ENCODE assay signal across 16 cellular contexts in genomic region chr3:106860182-106860581, GRCh38.
A peak's percentile ranks its signal among the peaks of the same experiment; 100 is the strongest.
DNase-seq lines count a peak whose midpoint lies in the region; TF ChIP-seq lines count a peak whose summit lies in the region.
"Had no signal": no experiment of that assay in that cellular context is flagged by ENCODE, and none has a peak within 500 bp of the region (broad histone marks: within the 10 kb centered on the region; RNA-seq: fewer than 3 reads in every experiment).

No MANE protein-coding gene starts in this region.

- peak overlapping the region; percentile 53 for H3K27ac Mint-ChIP-seq in osteocyte (ENCODE audit: unreplicated experiment)
- H3K27ac Mint-ChIP-seq: CD4-positive, alpha-beta T cell had no signal

- DNase-seq in HCEC 1CT (peak; percentile 23), RKO (ENCODE audit: low spot score) (peak; percentile 15), fibroblast of gingiva (ENCODE audit: low read depth) (peak; percentile 3), osteocyte (ENCODE audit: extremely low spot score, unreplicated experiment) (no peak), NCI-H2081 treated with DMSO at 0.1 percent for 48 hours (lab: John Stamatoyannopoulos, UW) (no peak), NCI-H1930 (lab: John Stamatoyannopoulos, UW) (no peak)
- no peak for DNase-seq in stimulated activated CD4-positive, alpha-beta T cell treated with anti-CD3 and anti-CD28 coated beads, Interleukin-4, amount 100 ng/mL, for 1 hour
- DNase-seq: Calu3; CD4-positive, alpha-beta T cell; DMS53; MG63; NCI-H1092; NCI-H146; NCI-H510A treated with DMSO at 0.1 percent for 48 hours; NCI-H82; SHP77 had no signal

- peaks cover 9% of the 10 kb centered on the region for H3K36me3 Mint-ChIP-seq in osteocyte (ENCODE audit: unreplicated experiment)

- H3K27me3 Mint-ChIP-seq in osteocyte (ENCODE audit: unreplicated experiment), result no peaks in the 10 kb centered on the region
- H3K27me3 Mint-ChIP-seq: CD4-positive, alpha-beta T cell had no signal

- peaks cover 39% of the 10 kb centered on the region for H3K4me1 Mint-ChIP-seq in osteocyte (ENCODE audit: unreplicated experiment)

- H3K4me3 Mint-ChIP-seq in osteocyte (ENCODE audit: unreplicated experiment), result no peak overlapping the region
- H3K4me3 Mint-ChIP-seq: CD4-positive, alpha-beta T cell had no signal

- no peak for TF ChIP-seq CTCF in osteocyte (IDR thresholded peaks at IDR 0.05)

- H3K9me3 Mint-ChIP-seq in osteocyte (ENCODE audit: unreplicated experiment), result peaks cover 23% of the 10 kb centered on the region
- H3K9me3 Mint-ChIP-seq: CD4-positive, alpha-beta T cell had no signal

Comparison
In these comparisons a context has a peak if more than half of its experiments do, and no peak if none do; other contexts are left out.
1. DNase-seq: peak in HCEC 1CT (single experiment), RKO (single experiment) and fibroblast of gingiva (single experiment); none in osteocyte (single experiment), NCI-H2081 treated with DMSO at 0.1 percent for 48 hours (single experiment), NCI-H1930 (0 of 2) and stimulated activated CD4-positive, alpha-beta T cell treated with anti-CD3 and anti-CD28 coated beads, Interleukin-4, amount 100 ng/mL, for 1 hour (single experiment).